ENCODE assay signal across 9 cellular contexts in genomic region chr20:22691369-22692118, GRCh38.
DNase-seq lines count a peak whose midpoint lies in the region; ATAC-seq and TF ChIP-seq lines count a peak whose summit lies in the region.
"Had no signal": no experiment of that assay in that cellular context is flagged by ENCODE, and none has a peak within 500 bp of the region (broad histone marks: within the 10 kb centered on the region; RNA-seq: fewer than 3 reads in every experiment).

No MANE protein-coding gene starts in this region.

- peak; percentile 84 for ATAC-seq in GM18907 (IDR thresholded peaks at IDR 0.05; ENCODE audit: unreplicated experiment)
- ATAC-seq in HG03354 (IDR thresholded peaks at IDR 0.05; ENCODE audit: poor library complexity, severe bottlenecking, unreplicated experiment): peak; percentile 93
- ATAC-seq in lung (ENCODE audit: insufficient read depth, low FRiP score): peak; percentile 97

- H3K36me3 ChIP-seq in lung (ENCODE audit: control insufficient read depth in 2 of 2, insufficient read depth in 2 of 2, low read length in 2 of 2): no peaks in the 10 kb centered on the region

- no peak overlapping the region for H3K27ac ChIP-seq in lung (ENCODE audit: low read depth in 1 of 2, low read length in 1 of 2)
- H3K27ac ChIP-seq: skin epidermis had no signal

- peak; percentile 82 for TF ChIP-seq CTCF in lung (IDR thresholded peaks at IDR 0.05; ENCODE audit: control extremely low read depth, extremely low read depth)

- no peaks in the 10 kb centered on the region for H3K27me3 ChIP-seq in lung (ENCODE audit: control insufficient read depth, insufficient read depth)

- DNase-seq in AG08395 (ENCODE audit: low spot score) (peak; percentile 87), NCI-H345 (lab: John Stamatoyannopoulos, UW) (peak; percentile 85), ecto neural progenitor cell (ENCODE audit: low spot score) (peak; percentile 84), lung (ENCODE audit: low spot score) (peak; percentile 80)
- peak; percentile 24 to 33 for DNase-seq in activated CD4-positive, alpha-beta T cell treated with anti-CD3 and anti-CD28 coated beads for 24 hours (ENCODE audit: low read depth in 2 of 2)
- DNase-seq in stimulated activated CD4-positive, alpha-beta T cell treated with anti-CD3 and anti-CD28 coated beads, TNF-alpha, amount 100 ng/mL, for 1 hour (ENCODE audit: low read depth in 3 of 3, low spot score in 1 of 3): peak in 2 of 3 donors; percentile 2 to 29

- no peaks in the 10 kb centered on the region for H3K9me3 ChIP-seq in lung (ENCODE audit: control insufficient read depth in 2 of 2, insufficient read depth in 1 of 2, low read length in 1 of 2)

- 27 to 30% methylated on average over 25 of the region's 25 CpGs for WGBS in lung, 2 donors

- H3K4me1 ChIP-seq in lung (ENCODE audit: control insufficient read depth in 2 of 2, insufficient read depth in 2 of 2, low read length in 2 of 2): no peaks in the 10 kb centered on the region

- no peak overlapping the region for H3K4me3 ChIP-seq in lung
- H3K4me3 ChIP-seq: skin epidermis had no signal

Comparison
In these comparisons a context has a peak if more than half of its experiments do, and no peak if none do; other contexts are left out.
1. DNase-seq: peak in every context shown above with its lines; median percentile 87 in AG08395; 85 in NCI-H345; 84 in ecto neural progenitor cell; 80 in lung; 28 in activated CD4-positive, alpha-beta T cell treated with anti-CD3 and anti-CD28 coated beads for 24 hours; 16 in stimulated activated CD4-positive, alpha-beta T cell treated with anti-CD3 and anti-CD28 coated beads, TNF-alpha, amount 100 ng/mL, for 1 hour.